20 cellular contexts compared by ENCODE assay signal in the genomic region with DNA sequence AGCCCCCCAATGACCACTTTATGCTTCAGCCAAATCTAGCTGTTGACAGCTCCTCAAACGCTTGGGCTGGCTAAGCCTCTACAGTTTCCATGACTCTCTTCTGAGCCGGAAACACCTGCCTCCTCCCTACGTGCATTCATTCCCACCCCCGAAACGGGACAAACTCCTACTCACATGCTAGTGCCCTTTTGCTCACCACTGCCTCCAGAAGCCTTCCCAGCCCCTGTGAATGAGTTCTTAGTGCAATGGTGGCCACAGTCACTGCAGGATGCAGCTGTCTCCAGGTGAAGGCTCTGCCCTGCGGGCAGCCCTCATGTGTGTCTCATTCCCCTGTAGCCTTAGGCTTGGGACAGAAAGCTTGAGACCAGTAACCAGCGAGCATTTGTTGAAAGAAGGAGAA.
DNase-seq lines count a peak whose midpoint lies in the region; FAIRE-seq and TF ChIP-seq lines count a peak whose summit lies in the region.
"Had no signal": no experiment of that assay in that cellular context is flagged by ENCODE, and none has a peak within 500 bp of the region (broad histone marks: within the 10 kb centered on the region; RNA-seq: fewer than 3 reads in every experiment).

No MANE protein-coding gene starts in this region.

- H3K9ac ChIP-seq in BLaER1 (peak overlapping the region; percentile 65), astrocyte (ENCODE audit: low read length) (no peak overlapping the region)

- peaks cover 2% of the 10 kb centered on the region for H3K9me3 Mint-ChIP-seq in astrocyte (ENCODE audit: unreplicated experiment)
- H3K9me3 Mint-ChIP-seq in nephron = no peaks in the 10 kb centered on the region
- H3K9me3 Mint-ChIP-seq: IgD-negative memory B cell had no signal

- no peak for DNase-seq in astrocyte (ENCODE audit: low read depth)
- DNase-seq in SHP77 treated with DMSO at 0.1 percent for 48 hours (lab: John Stamatoyannopoulos, UW) = no peak
- DNase-seq in NCI-H226 = no peak
- DNase-seq in activated naive CD4-positive, alpha-beta T cell treated with Interleukin-2 at 50 U/mL for 16 hours = no peak
- no peak for DNase-seq in cerebellum (ENCODE audit: low spot score)
- DNase-seq: CD4-positive, CD25-positive, alpha-beta regulatory T cell; DND-41; GF-D8; NCI-H1436 treated with DMSO at 0.1 percent for 48 hours; NCI-H2081 treated with DMSO at 0.1 percent for 48 hours; NCI-H2227 treated with DMSO at 0.1 percent for 48 hours; NCI-H69; NK-92 treated with Interleukin-12 subunit alpha and Interleukin-12 subunit beta, amount 100 ng/mL, for 24 hours; OCI-M1 had no signal

- H3K4me3 Mint-ChIP-seq in astrocyte (ENCODE audit: unreplicated experiment) (peak overlapping the region; percentile 69), nephron (peak overlapping the region in 1 of 3 experiments; percentile 12)
- H3K4me3 Mint-ChIP-seq: CD4-positive, CD25-positive, alpha-beta regulatory T cell had no signal

- H3K36me3 Mint-ChIP-seq in astrocyte (ENCODE audit: low read depth, unreplicated experiment) = no peaks in the 10 kb centered on the region
- no peaks in the 10 kb centered on the region for H3K36me3 Mint-ChIP-seq in nephron (ENCODE audit: low read depth)
- H3K36me3 Mint-ChIP-seq: CD4-positive, CD25-positive, alpha-beta regulatory T cell; IgD-negative memory B cell had no signal

- no peak overlapping the region for H2AFZ ChIP-seq in astrocyte (ENCODE audit: low read depth, low read length)

- POLR2A ChIA-PET in HEK293 (lab: Yijun Ruan, JAX) = no interaction called here

- H3K27ac Mint-ChIP-seq in astrocyte (ENCODE audit: unreplicated experiment) (no peak overlapping the region), nephron (peak overlapping the region; percentile 49 to 80 (median 54))
- H3K27ac Mint-ChIP-seq: CD4-positive, CD25-positive, alpha-beta regulatory T cell had no signal

- CTCF ChIA-PET in HEK293 (lab: Yijun Ruan, JAX) = interaction anchor here (0.6 kb wide), 1 partner anchor 8 kb away, joined by 3 read pairs; no protein-coding TSS in a partner anchor

- H3K36me3 ChIP-seq in BLaER1 (no peaks in the 10 kb centered on the region), HEK293 (ENCODE audit: control insufficient read depth in 2 of 2, insufficient read depth in 1 of 2, low read length in 2 of 2) (no peaks in the 10 kb centered on the region), astrocyte (ENCODE audit: insufficient read depth, low read length) (no peaks in the 10 kb centered on the region)

- no peaks in the 10 kb centered on the region for H3K9me3 ChIP-seq in BLaER1
- no peaks in the 10 kb centered on the region for H3K9me3 ChIP-seq in HEK293 (ENCODE audit: control insufficient read depth, insufficient read depth, low read depth, low read length)
- H3K9me3 ChIP-seq in astrocyte (ENCODE audit: insufficient read depth, low read depth, low read length) = no peaks in the 10 kb centered on the region
- H3K9me3 ChIP-seq: A549 had no signal

- H3K4me1 ChIP-seq in BLaER1 (peaks cover 41% of the 10 kb centered on the region), HEK293 (ENCODE audit: control insufficient read depth, insufficient read depth, low read length) (no peaks in the 10 kb centered on the region), astrocyte (ENCODE audit: insufficient read depth, low read length) (no peaks in the 10 kb centered on the region)
- H3K4me1 ChIP-seq: A549 had no signal

- H3K27ac ChIP-seq in BLaER1 = peak overlapping the region; percentile 85
- no peak overlapping the region for H3K27ac ChIP-seq in HEK293 (ENCODE audit: extremely low read depth, low read depth, low read length)
- H3K27ac ChIP-seq in astrocyte (ENCODE audit: low read depth, low read length) = no peak overlapping the region
- H3K27ac ChIP-seq: A549, SK-N-MC had no signal

- H3K79me2 ChIP-seq in astrocyte (ENCODE audit: insufficient read depth, low read length) = no peaks in the 10 kb centered on the region

- H3K4me3 ChIP-seq in BLaER1 (peak overlapping the region; percentile 33), HEK293 (ENCODE audit: low read depth, low read length) (no peak overlapping the region), astrocyte (ENCODE audit: insufficient read depth, low read depth, low read length) (no peak overlapping the region)
- H3K4me3 ChIP-seq: A549, SK-N-MC had no signal

- H3K4me2 ChIP-seq in BLaER1 (peak overlapping the region; percentile 74), astrocyte (ENCODE audit: low read length) (no peak overlapping the region)
- H3K4me2 ChIP-seq: A549 had no signal

- peaks cover 5% of the 10 kb centered on the region for H3K4me1 Mint-ChIP-seq in astrocyte (ENCODE audit: low read depth, unreplicated experiment)
- H3K4me1 Mint-ChIP-seq in nephron = peaks cover 36% of the 10 kb centered on the region
- H3K4me1 Mint-ChIP-seq: CD4-positive, CD25-positive, alpha-beta regulatory T cell; IgD-negative memory B cell had no signal

- H4K20me1 ChIP-seq in BLaER1 (no peaks in the 10 kb centered on the region), astrocyte (ENCODE audit: insufficient read depth, low read length) (peaks cover 15% of the 10 kb centered on the region)

- FAIRE-seq in astrocyte (lab: Jason Lieb, UNC) = no peak
- FAIRE-seq: A549 had no signal

- no peak for TF ChIP-seq CTCF in HEK293 (tag by site-specific recombination; IDR thresholded peaks at IDR 0.05)
- TF ChIP-seq CTCF in astrocyte (IDR thresholded peaks at IDR 0.05; ENCODE audit: insufficient read depth, low read depth, low read length) = no peak
- no peak for TF ChIP-seq CTCF in nephron (IDR thresholded peaks at IDR 0.05; ENCODE audit: unreplicated experiment in 3 of 3)

- H3K27me3 Mint-ChIP-seq in astrocyte (ENCODE audit: low read depth, unreplicated experiment) = peaks cover 70% of the 10 kb centered on the region
- H3K27me3 Mint-ChIP-seq in nephron (ENCODE audit: low read depth) = no peaks in the 10 kb centered on the region

- H3K27me3 ChIP-seq in BLaER1 (no peaks in the 10 kb centered on the region), astrocyte (ENCODE audit: insufficient read depth, low read length) (peaks cover 8% of the 10 kb centered on the region)

TF ChIP-seq in HEK293, 187 proteins besides CTCF, POLR2A, EP300 and RAD21:
- TF ChIP-seq ZFP3 (tag by site-specific recombination; IDR thresholded peaks at IDR 0.05; ENCODE audit: low read depth) (peak; percentile 62), ZNF239 (tag by site-specific recombination; IDR thresholded peaks at IDR 0.05) (no peak), ZFHX2 (tag by site-specific recombination; conservative IDR thresholded peaks at IDR 0.05) (peak; percentile 55), EGR2 (tag by site-specific recombination; IDR thresholded peaks at IDR 0.05; ENCODE audit: low read depth) (peak; percentile 55)
TF ChIP-seq in HEK293: peak in this region for 3.
